1 cellular context compared by ENCODE assay signal in the genomic region with DNA sequence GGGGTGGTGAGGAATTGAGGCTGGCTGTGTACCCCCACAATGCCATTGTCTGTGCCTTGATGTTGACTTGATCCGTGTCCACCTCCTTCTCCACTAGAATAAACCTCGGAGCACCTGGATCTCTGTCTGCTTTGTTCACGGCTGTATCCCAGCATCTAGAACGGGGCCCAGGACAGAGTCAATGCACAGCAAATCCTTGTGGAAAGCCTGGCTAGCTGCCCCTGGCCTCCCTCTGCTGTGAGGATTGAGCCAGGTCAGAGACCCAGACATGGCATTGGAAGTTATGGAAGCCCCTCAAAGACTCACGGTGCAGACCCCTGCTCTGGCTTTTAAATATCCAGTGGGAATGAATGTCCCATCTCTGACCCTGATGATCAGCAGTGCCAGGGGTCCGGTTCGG.
TF ChIP-seq lines count a peak whose summit lies in the region.

No MANE protein-coding gene starts in this region.

TF ChIP-seq in SK-N-SH, 30 proteins besides CTCF, POLR2A, EP300 and RAD21 (continued from another document):
- TF ChIP-seq, protein P1, sequence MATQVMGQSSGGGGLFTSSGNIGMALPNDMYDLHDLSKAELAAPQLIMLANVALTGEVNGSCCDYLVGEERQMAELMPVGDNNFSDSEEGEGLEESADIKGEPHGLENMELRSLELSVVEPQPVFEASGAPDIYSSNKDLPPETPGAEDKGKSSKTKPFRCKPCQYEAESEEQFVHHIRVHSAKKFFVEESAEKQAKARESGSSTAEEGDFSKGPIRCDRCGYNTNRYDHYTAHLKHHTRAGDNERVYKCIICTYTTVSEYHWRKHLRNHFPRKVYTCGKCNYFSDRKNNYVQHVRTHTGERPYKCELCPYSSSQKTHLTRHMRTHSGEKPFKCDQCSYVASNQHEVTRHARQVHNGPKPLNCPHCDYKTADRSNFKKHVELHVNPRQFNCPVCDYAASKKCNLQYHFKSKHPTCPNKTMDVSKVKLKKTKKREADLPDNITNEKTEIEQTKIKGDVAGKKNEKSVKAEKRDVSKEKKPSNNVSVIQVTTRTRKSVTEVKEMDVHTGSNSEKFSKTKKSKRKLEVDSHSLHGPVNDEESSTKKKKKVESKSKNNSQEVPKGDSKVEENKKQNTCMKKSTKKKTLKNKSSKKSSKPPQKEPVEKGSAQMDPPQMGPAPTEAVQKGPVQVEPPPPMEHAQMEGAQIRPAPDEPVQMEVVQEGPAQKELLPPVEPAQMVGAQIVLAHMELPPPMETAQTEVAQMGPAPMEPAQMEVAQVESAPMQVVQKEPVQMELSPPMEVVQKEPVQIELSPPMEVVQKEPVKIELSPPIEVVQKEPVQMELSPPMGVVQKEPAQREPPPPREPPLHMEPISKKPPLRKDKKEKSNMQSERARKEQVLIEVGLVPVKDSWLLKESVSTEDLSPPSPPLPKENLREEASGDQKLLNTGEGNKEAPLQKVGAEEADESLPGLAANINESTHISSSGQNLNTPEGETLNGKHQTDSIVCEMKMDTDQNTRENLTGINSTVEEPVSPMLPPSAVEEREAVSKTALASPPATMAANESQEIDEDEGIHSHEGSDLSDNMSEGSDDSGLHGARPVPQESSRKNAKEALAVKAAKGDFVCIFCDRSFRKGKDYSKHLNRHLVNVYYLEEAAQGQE (IDR thresholded peaks at IDR 0.05; ENCODE audit: low read depth, low read length): no peak
- no peak for TF ChIP-seq EZH2phosphoT487 (IDR thresholded peaks at IDR 0.05; ENCODE audit: borderline replicate concordance, low read depth)
- TF ChIP-seq, protein P2, sequence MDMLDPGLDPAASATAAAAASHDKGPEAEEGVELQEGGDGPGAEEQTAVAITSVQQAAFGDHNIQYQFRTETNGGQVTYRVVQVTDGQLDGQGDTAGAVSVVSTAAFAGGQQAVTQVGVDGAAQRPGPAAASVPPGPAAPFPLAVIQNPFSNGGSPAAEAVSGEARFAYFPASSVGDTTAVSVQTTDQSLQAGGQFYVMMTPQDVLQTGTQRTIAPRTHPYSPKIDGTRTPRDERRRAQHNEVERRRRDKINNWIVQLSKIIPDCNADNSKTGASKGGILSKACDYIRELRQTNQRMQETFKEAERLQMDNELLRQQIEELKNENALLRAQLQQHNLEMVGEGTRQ (IDR thresholded peaks at IDR 0.05; ENCODE audit: borderline replicate concordance, low read depth, low read length): no peak
- no peak for TF ChIP-seq RCOR1 (IDR thresholded peaks at IDR 0.05; ENCODE audit: low read length)
- TF ChIP-seq TCF12 (IDR thresholded peaks at IDR 0.05): no peak
- TF ChIP-seq YY1 (IDR thresholded peaks at IDR 0.05; ENCODE audit: low read depth): no peak
- no peak for TF ChIP-seq NFIC (IDR thresholded peaks at IDR 0.05; ENCODE audit: borderline replicate concordance)
